In genomic region chr12:124777399-124778372, GRCh38 we compare ENCODE assay signal across 1 cellular context.
TF ChIP-seq lines count a peak whose summit lies in the region.

No MANE protein-coding gene starts in this region.

TF ChIP-seq in liver, 16 proteins besides CTCF, POLR2A, EP300 and RAD21 (continued from another document):
- TF ChIP-seq JUND (IDR thresholded peaks at IDR 0.05), result no peak
- no peak for TF ChIP-seq REST (IDR thresholded peaks at IDR 0.05)
- TF ChIP-seq TAF1 (conservative IDR thresholded peaks at IDR 0.05), result no peak
- peak; percentile 19 for TF ChIP-seq ZBTB33 (IDR thresholded peaks at IDR 0.05)
TF ChIP-seq in liver: peak in this region for 7.
